8 cellular contexts compared by ENCODE assay signal in genomic region chr19:10408511-10409291, GRCh38. TPM values are rescaled to one million over a fixed set of nuclear protein-coding genes. Genes with fewer than 3 reads are reported as not detected.
A peak's percentile ranks its signal among the peaks of the same experiment; 100 is the strongest.
DNase-seq lines count a peak whose midpoint lies in the region; ATAC-seq and TF ChIP-seq lines count a peak whose summit lies in the region.

No MANE protein-coding gene starts in this region.

- H3K9me2 ChIP-seq in SU-DHL-6 (replicated peaks; ENCODE audit: insufficient read depth, low read length): no peaks in the 10 kb centered on the region

- CTCF ChIA-PET in GM10248 (lab: Yijun Ruan, JAX): interaction anchor here (0.8 to 29.5 kb wide), 4 partner anchors 4 to 75 kb away, joined by 3 to 979 read pairs (median 491); partner anchors contain the start of genes CDC37 and PDE4A

- peaks cover 30% of the 10 kb centered on the region for H3K4me1 ChIP-seq in osteoblast (ENCODE audit: insufficient read depth, low read length)

- no peaks in the 10 kb centered on the region for H3K9me3 Mint-ChIP-seq in activated naive CD8-positive, alpha-beta T cell treated with anti-CD3 and anti-CD28 coated beads for 36 hours

- H3K4me3 ChIP-seq in SU-DHL-6 (ENCODE audit: insufficient read depth, low read length, poor library complexity, severe bottlenecking) (no peak overlapping the region), osteoblast (ENCODE audit: insufficient read depth, low read length) (no peak overlapping the region)

- H3K27me3 ChIP-seq in SU-DHL-6 (ENCODE audit: low read length): no peaks in the 10 kb centered on the region
- peaks cover 4% of the 10 kb centered on the region for H3K27me3 ChIP-seq in osteoblast (ENCODE audit: insufficient read depth, low read length)

- H2AFZ ChIP-seq in SU-DHL-6 (ENCODE audit: low read depth, low read length, severe bottlenecking): no peak overlapping the region
- H2AFZ ChIP-seq in osteoblast (ENCODE audit: low read length): peak overlapping the region; percentile 80

- peaks cover 3% of the 10 kb centered on the region for H3K36me3 Mint-ChIP-seq in activated naive CD8-positive, alpha-beta T cell treated with anti-CD3 and anti-CD28 coated beads for 36 hours

- no peaks in the 10 kb centered on the region for H4K20me1 ChIP-seq in SU-DHL-6 (ENCODE audit: low read depth, low read length)
- H4K20me1 ChIP-seq in osteoblast (ENCODE audit: insufficient read depth, low read length): no peaks in the 10 kb centered on the region

- H3K27me3 Mint-ChIP-seq in activated naive CD8-positive, alpha-beta T cell treated with anti-CD3 and anti-CD28 coated beads for 36 hours: no peaks in the 10 kb centered on the region

- POLR2A ChIA-PET in GM10248 (lab: Yijun Ruan, JAX): interaction anchor here (0.7 kb wide), 1 partner anchor 966 kb away, joined by 3 read pairs; no protein-coding TSS in a partner anchor

- H3K27ac ChIP-seq in SU-DHL-6 (ENCODE audit: low read depth, low read length): 0 out of 2 replicates have a peak overlapping the region, but pooled peaks have one; percentile 10
- H3K27ac ChIP-seq in osteoblast (ENCODE audit: low read depth, low read length): no peak overlapping the region

- H3K27ac Mint-ChIP-seq in activated naive CD8-positive, alpha-beta T cell treated with anti-CD3 and anti-CD28 coated beads for 36 hours: peak overlapping the region; percentile 87

- H3K79me2 ChIP-seq in SU-DHL-6 (ENCODE audit: insufficient read depth, low read length): no peaks in the 10 kb centered on the region
- H3K79me2 ChIP-seq in osteoblast (ENCODE audit: insufficient read depth, low read length): peaks cover under 1% of the 10 kb centered on the region

- peak overlapping the region; percentile 14; the same call in 1 of the 2 replicates for H3K9ac ChIP-seq in SU-DHL-6 (ENCODE audit: low read length)

- H3K4me2 ChIP-seq in SU-DHL-6 (ENCODE audit: low read depth, low read length, poor library complexity, severe bottlenecking): no peak overlapping the region
- H3K4me2 ChIP-seq in osteoblast (ENCODE audit: insufficient read depth, low read length): no peak overlapping the region

- H3K4me3 Mint-ChIP-seq in activated naive CD8-positive, alpha-beta T cell treated with anti-CD3 and anti-CD28 coated beads for 36 hours: peak overlapping the region; percentile 32

- H3K36me3 ChIP-seq in SU-DHL-6 (ENCODE audit: low read length) (no peaks in the 10 kb centered on the region), osteoblast (ENCODE audit: insufficient read depth, low read length) (no peaks in the 10 kb centered on the region)

- peaks cover 64% of the 10 kb centered on the region for H3K4me1 Mint-ChIP-seq in activated naive CD8-positive, alpha-beta T cell treated with anti-CD3 and anti-CD28 coated beads for 36 hours

- no peak for ATAC-seq in GM21381 (IDR thresholded peaks at IDR 0.05; ENCODE audit: unreplicated experiment)
- ATAC-seq in HG03045 (IDR thresholded peaks at IDR 0.05; ENCODE audit: unreplicated experiment): no peak

- TF ChIP-seq CTCF in GM10248 (IDR thresholded peaks at IDR 0.05; ENCODE audit: control extremely low read depth, extremely low read depth, low read depth, missing control alignments): no peak
- no peak for TF ChIP-seq CTCF in SU-DHL-6 (IDR thresholded peaks at IDR 0.05; ENCODE audit: insufficient read depth, low read length, poor library complexity, severe bottlenecking)
- no peak for TF ChIP-seq CTCF in osteoblast (IDR thresholded peaks at IDR 0.05; ENCODE audit: extremely low read depth, low read depth, low read length)

- peak; percentile 66 for DNase-seq in GM10248 (ENCODE audit: extremely low spot score)
- peak; percentile 73 for DNase-seq in activated naive CD8-positive, alpha-beta T cell treated with anti-CD3 and anti-CD28 coated beads for 36 hours
- peak; percentile 85 for DNase-seq in osteoblast (ENCODE audit: insufficient read length, low spot score, missing footprints)
- no peak for DNase-seq in HuH-7.5 (ENCODE audit: low spot score)
- no peak for DNase-seq in superior temporal gyrus (ENCODE audit: extremely low spot score)

- H3K9me3 ChIP-seq in SU-DHL-6 (ENCODE audit: insufficient read depth, low read length) (no peaks in the 10 kb centered on the region), osteoblast (ENCODE audit: low read depth, low read length) (no peaks in the 10 kb centered on the region)

- H3F3A ChIP-seq in SU-DHL-6 (ENCODE audit: insufficient read depth): peaks cover 39% of the 10 kb centered on the region

RNA-seq across cellular contexts. Expression of gene CDC37, which starts 5.4 kb away (rescaled TPM):
- 100 to 1,000 TPM; 242 to 252 TPM for total RNA-seq in activated naive CD8-positive, alpha-beta T cell treated with anti-CD3 and anti-CD28 coated beads for 36 hours
- total RNA-seq in osteoblast: 131 and 154 TPM in 2 replicates

RNA-seq across cellular contexts. Expression of gene PDE4A, which starts 11.6 kb away (rescaled TPM):
- total RNA-seq in activated naive CD8-positive, alpha-beta T cell treated with anti-CD3 and anti-CD28 coated beads for 36 hours: 10 to 100 TPM; 10.6 to 11.4 TPM
- 5.1 and 8.3 TPM in 2 replicates for total RNA-seq in osteoblast

RNA-seq across cellular contexts. Expression of gene TYK2, which starts 28.3 kb away (rescaled TPM):
- 100 to 1,000 TPM; 153 to 155 TPM for total RNA-seq in activated naive CD8-positive, alpha-beta T cell treated with anti-CD3 and anti-CD28 coated beads for 36 hours
- total RNA-seq in osteoblast: 52.5 and 72.7 TPM in 2 replicates

Comparison
In these comparisons a context has a peak if more than half of its experiments do, and no peak if none do; other contexts are left out.
1. DNase-seq: peak in GM10248 (single experiment), activated naive CD8-positive, alpha-beta T cell treated with anti-CD3 and anti-CD28 coated beads for 36 hours (single experiment) and osteoblast (single experiment); none in HuH-7.5 (single experiment) and superior temporal gyrus (single experiment).